ENCODE assay signal across 18 cellular contexts in the genomic region with DNA sequence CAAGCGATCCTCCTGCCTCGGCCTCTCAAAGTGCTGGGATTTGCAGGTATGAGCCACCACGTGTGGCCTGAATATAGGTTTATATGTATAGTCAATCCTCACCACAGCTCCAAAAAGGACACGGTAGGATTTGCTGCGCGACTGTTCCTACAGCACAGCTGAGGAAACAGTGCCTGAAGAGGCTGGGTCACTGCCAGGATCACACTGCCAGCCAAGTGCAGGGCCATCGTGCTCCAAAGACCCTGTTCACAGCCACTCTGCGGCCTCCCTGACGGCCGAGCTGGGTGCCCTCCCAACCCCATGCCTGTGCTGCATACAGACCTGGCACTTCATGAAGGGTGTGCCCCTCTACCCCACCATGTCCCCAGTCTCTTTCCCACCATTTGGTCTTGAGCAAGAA.
DNase-seq lines count a peak whose midpoint lies in the region; ATAC-seq and TF ChIP-seq lines count a peak whose summit lies in the region.
"Had no signal": no experiment of that assay in that cellular context is flagged by ENCODE, and none has a peak within 500 bp of the region (broad histone marks: within the 10 kb centered on the region; RNA-seq: fewer than 3 reads in every experiment).

No MANE protein-coding gene starts in this region.

- intact Hi-C loops in esophagus muscularis mucosa (cut with DNase I) (no loop called here), mucosa of descending colon (cut with DNase I, micrococcal nuclease) (loop anchor here in 1 of 2 donors (5.0 to 10.0 kb wide), 2 partner anchors 136 to 223 kb away; a partner anchor contains a TSS)

- H3K9ac ChIP-seq in rectal smooth muscle tissue (ENCODE audit: low read length): no peak overlapping the region

- H3K4me1 ChIP-seq in esophagus muscularis mucosa (peaks cover 61 to 91% (median 89%) of the 10 kb centered on the region in 4 donors), rectal smooth muscle tissue (ENCODE audit: control insufficient read depth, insufficient read depth, low read length) (peaks cover 46% of the 10 kb centered on the region), mucosa of descending colon (ENCODE audit: low read depth) (peaks cover 17% of the 10 kb centered on the region)

- H3K27me3 ChIP-seq in esophagus muscularis mucosa (no peaks in the 10 kb centered on the region), rectal smooth muscle tissue (ENCODE audit: control insufficient read depth, insufficient read depth, low read length) (no peaks in the 10 kb centered on the region)
- H3K27me3 ChIP-seq: heart right ventricle, suprapubic skin had no signal

- no peak for TF ChIP-seq POLR2A in esophagus muscularis mucosa (IDR thresholded peaks at IDR 0.05; ENCODE audit: low read depth)

- ATAC-seq in mucosa of descending colon (no peak), GM18907 (IDR thresholded peaks at IDR 0.05; ENCODE audit: unreplicated experiment) (no peak)
- ATAC-seq: heart right ventricle, lower lobe of right lung had no signal

- peak overlapping the region; percentile 90 to 97 (median 95) for H3K27ac ChIP-seq in esophagus muscularis mucosa (replicated peaks in 1 of 4)
- peak overlapping the region; percentile 92 for H3K27ac ChIP-seq in rectal smooth muscle tissue (ENCODE audit: low read depth, low read length)

- peak; percentile 14 for DNase-seq in NCI-H1092 (lab: John Stamatoyannopoulos, UW)
- DNase-seq in SHP77 (lab: John Stamatoyannopoulos, UW): peak; percentile 46 to 63
- no peak for DNase-seq in esophagus muscularis mucosa (ENCODE audit: extremely low spot score)
- no peak for DNase-seq in NCI-H69 (lab: John Stamatoyannopoulos, UW)
- DNase-seq in kidney tubule cell (ENCODE audit: low spot score): no peak
- DNase-seq in mucosa of descending colon: no peak
- DNase-seq: DMS 273 treated with DMSO at 0.1 percent for 48 hours, IMR-90, lower lobe of right lung, NCI-H1436, NCI-H2171, NCI-H774, nucleus accumbens, OCI-M1 had no signal

- no peak for TF ChIP-seq CTCF in esophagus muscularis mucosa (IDR thresholded peaks at IDR 0.05)
- TF ChIP-seq CTCF in mucosa of descending colon (IDR thresholded peaks at IDR 0.05): no peak

- no peaks in the 10 kb centered on the region for H3K36me3 ChIP-seq in esophagus muscularis mucosa
- no peaks in the 10 kb centered on the region for H3K36me3 ChIP-seq in rectal smooth muscle tissue (ENCODE audit: control insufficient read depth, insufficient read depth, low read length)
- H3K36me3 ChIP-seq in mucosa of descending colon (ENCODE audit: low read depth): no peaks in the 10 kb centered on the region
- H3K36me3 ChIP-seq: heart right ventricle, lower lobe of right lung, suprapubic skin had no signal

- H3K9me3 ChIP-seq in esophagus muscularis mucosa (no peaks in the 10 kb centered on the region), mucosa of descending colon (no peaks in the 10 kb centered on the region)
- H3K9me3 ChIP-seq: heart right ventricle, lower lobe of right lung, suprapubic skin had no signal

- TF ChIP-seq EP300 in esophagus muscularis mucosa (IDR thresholded peaks at IDR 0.05): no peak

- WGBS in esophagus muscularis mucosa: 78% methylated on average over 7 of the region's 10 CpGs

- H3K4me3 ChIP-seq in esophagus muscularis mucosa (no peak overlapping the region), rectal smooth muscle tissue (ENCODE audit: low read length) (no peak overlapping the region), mucosa of descending colon (no peak overlapping the region)
- H3K4me3 ChIP-seq: heart right ventricle, lower lobe of right lung, suprapubic skin had no signal

Comparison
In these comparisons a context has a peak if more than half of its experiments do, and no peak if none do; other contexts are left out.
1. DNase-seq: peak in NCI-H1092 (single experiment) and SHP77 (2 of 2); none in esophagus muscularis mucosa (single experiment), NCI-H69 (single experiment), kidney tubule cell (single experiment) and mucosa of descending colon (0 of 3).